31 cellular contexts compared by ENCODE assay signal in genomic region chr6:33675968-33676367, GRCh38.
"Had no signal": no experiment of that assay in that cellular context is flagged by ENCODE, and none has a peak within 500 bp of the region (broad histone marks: within the 10 kb centered on the region; RNA-seq: fewer than 3 reads in every experiment).

No MANE protein-coding gene starts in this region.

- H3K4me1 ChIP-seq: parathyroid adenoma, right atrium auricular region, upper lobe of right lung had no signal

- H3K27ac ChIP-seq: parathyroid adenoma, right atrium auricular region, suprapubic skin, tibial artery, upper lobe of right lung had no signal

- H2AFZ ChIP-seq: parathyroid adenoma had no signal

- FAIRE-seq: bronchial epithelial cell, keratinocyte had no signal

- ATAC-seq: activated naive CD4-positive, alpha-beta T cell treated with anti-CD3 and anti-CD28 coated beads, Interleukin-2, amount 50 U/mL, for 72 hours; activated T-cell treated with anti-CD3 and anti-CD28 coated beads, Interleukin-2, amount 50 U/mL, for 4 hours; left cardiac atrium; left ventricle myocardium superior; upper lobe of right lung; WTC11 had no signal

- H3K9ac ChIP-seq: parathyroid adenoma had no signal

- H3K9me3 ChIP-seq: right atrium auricular region, suprapubic skin, tibial artery, upper lobe of right lung had no signal

- H3K79me2 ChIP-seq: parathyroid adenoma had no signal

- H3K27me3 ChIP-seq: right atrium auricular region, suprapubic skin, tibial artery, upper lobe of right lung had no signal

- H3K4me3 ChIP-seq: coronary artery, dorsolateral prefrontal cortex, right atrium auricular region, suprapubic skin, tibial artery, upper lobe of right lung had no signal

- DNase-seq: activated CD4-positive, alpha-beta memory T cell treated with anti-CD3 and anti-CD28 coated beads, Interleukin-2, amount 10 ng/mL, durations not matched to agents 7 days and 5 days; activated CD4-positive, alpha-beta T cell treated with anti-CD3 and anti-CD28 coated beads for 1 hour; activated CD4-positive, alpha-beta T cell treated with anti-CD3 and anti-CD28 coated beads, Interleukin-2, amount 10 ng/mL, durations not matched to agents 7 days and 5 days; activated CD8-positive, alpha-beta memory T cell treated with anti-CD3 and anti-CD28 coated beads, Interleukin-2, amount 50 U/mL, for 48 hours; activated naive CD4-positive, alpha-beta T cell; activated T-cell treated with anti-CD3 and anti-CD28 coated beads, Interleukin-2, amount 50 U/mL, for 4 hours; anterior cingulate cortex; cerebellar nuclear complex; dorsolateral prefrontal cortex; effector memory CD4-positive, alpha-beta T cell; head of caudate nucleus; hippocampal formation; left cardiac atrium; left ventricle myocardium superior; naive B cell; nephron progenitor cell; nucleus accumbens; stimulated activated CD4-positive, alpha-beta T cell treated with anti-CD3 and anti-CD28 coated beads, Interleukin-15, amount 100 ng/mL, for 24 hours; stimulated activated CD4-positive, alpha-beta T cell treated with anti-CD3 and anti-CD28 coated beads, Interleukin-2, amount 100 ng/mL, for 24 hours; stimulated activated naive CD4-positive, alpha-beta T cell; T-helper 2 cell; tibial artery; upper lobe of right lung had no signal
